ENCODE assay signal across 1 cellular context in the genomic region with DNA sequence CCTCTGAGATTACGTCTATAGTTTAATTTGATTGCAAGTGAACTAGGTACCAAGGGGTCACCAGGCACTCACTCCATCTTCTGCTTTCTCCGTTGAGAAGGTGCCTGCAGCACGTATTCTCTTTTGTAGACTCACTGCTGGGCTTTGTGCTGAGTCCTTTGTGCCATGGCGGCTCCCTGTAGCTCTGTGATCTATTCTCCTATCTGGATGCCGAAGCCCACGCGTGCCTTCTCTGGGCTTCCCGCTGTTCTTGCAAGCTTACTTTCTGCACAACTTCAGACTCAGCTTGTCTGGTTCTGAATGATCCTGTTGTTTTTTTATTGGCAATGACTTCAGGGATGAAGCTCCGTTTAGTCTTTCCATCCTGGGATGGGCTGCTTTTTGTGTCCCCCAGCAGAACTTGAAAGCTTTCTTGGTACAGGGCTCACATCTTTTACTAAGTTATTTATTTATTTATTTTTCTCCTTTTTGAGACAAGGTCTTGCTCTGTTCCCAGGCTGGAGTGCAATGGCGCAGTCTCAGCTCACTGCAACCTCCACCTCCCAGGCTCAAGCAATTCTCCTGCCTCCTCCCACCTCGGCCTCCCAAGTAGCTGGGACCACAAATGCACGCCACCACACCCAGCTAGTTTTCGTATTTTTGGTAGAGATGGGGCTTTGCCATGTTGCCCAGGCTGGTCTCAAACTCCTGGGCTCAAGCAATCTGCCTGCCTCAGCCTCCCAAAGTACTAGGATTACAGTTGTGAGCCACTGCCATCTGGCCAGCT.
TF ChIP-seq lines count a peak whose summit lies in the region.

No MANE protein-coding gene starts in this region.

TF ChIP-seq in H1, 55 proteins besides CTCF, POLR2A, EP300 and RAD21:
- no peak for TF ChIP-seq BCL11A (IDR thresholded peaks at IDR 0.05; ENCODE audit: low read depth in 2 of 2, low read length in 2 of 2)
- no peak for TF ChIP-seq KDM4A (IDR thresholded peaks at IDR 0.05; ENCODE audit: low read depth, low read length, severe bottlenecking)
- TF ChIP-seq, protein P1, sequence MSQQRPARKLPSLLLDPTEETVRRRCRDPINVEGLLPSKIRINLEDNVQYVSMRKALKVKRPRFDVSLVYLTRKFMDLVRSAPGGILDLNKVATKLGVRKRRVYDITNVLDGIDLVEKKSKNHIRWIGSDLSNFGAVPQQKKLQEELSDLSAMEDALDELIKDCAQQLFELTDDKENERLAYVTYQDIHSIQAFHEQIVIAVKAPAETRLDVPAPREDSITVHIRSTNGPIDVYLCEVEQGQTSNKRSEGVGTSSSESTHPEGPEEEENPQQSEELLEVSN (IDR thresholded peaks at IDR 0.05): 0 out of 2 replicates have a peak, but pooled peaks have one; percentile 17
- TF ChIP-seq YY1 (IDR thresholded peaks at IDR 0.05; ENCODE audit: low read depth, low read length): no peak
- no peak for TF ChIP-seq ASH2L (IDR thresholded peaks at IDR 0.05; ENCODE audit: low read length)
- no peak for TF ChIP-seq FOSL1 (IDR thresholded peaks at IDR 0.05; ENCODE audit: insufficient read depth, low read depth, low read length)
- no peak for TF ChIP-seq JUND (IDR thresholded peaks at IDR 0.05; ENCODE audit: low read length)
